Comparison of ENCODE assay signal across 21 cellular contexts in the genomic region with DNA sequence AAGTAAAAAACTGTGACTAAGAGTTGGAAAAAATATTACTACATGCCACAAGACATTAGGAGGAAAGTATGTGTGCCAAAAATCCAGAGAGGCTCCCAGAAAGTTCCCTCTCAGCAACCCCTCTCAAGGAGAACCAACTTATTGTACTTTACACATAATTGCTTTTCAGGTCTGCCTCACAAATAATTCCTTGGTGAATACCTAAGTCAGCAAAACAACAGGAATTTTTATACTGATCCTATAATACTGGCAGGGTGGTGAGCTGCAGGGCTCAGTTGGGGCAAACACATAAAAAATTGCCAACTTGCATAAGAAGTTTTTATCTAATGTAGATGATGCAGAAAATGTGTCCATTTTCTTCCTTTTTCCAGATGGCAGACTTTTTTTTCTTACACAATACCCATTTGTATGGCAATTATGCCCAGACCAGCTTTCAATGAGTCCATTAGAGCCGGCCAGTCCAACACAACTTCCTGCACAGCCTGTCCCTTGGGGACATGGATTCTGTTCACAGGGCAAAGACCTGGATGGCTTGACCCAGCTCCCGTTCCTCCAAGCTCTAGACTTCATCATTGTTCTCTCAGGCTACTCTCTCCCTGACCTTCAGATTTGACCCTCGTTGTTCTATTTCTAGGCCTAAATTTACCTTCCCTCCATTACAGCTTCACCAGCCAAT. TPM values are rescaled to one million over a fixed set of nuclear protein-coding genes. Genes with fewer than 3 reads are reported as not detected.
DNase-seq lines count a peak whose midpoint lies in the region; ATAC-seq and TF ChIP-seq lines count a peak whose summit lies in the region.
"Had no signal": no experiment of that assay in that cellular context is flagged by ENCODE, and none has a peak within 500 bp of the region (broad histone marks: within the 10 kb centered on the region; RNA-seq: fewer than 3 reads in every experiment).

No MANE protein-coding gene starts in this region.

- peak overlapping the region in 2 of 11 experiments; percentile 46 to 52; a peak in 4 of 22 replicates for H3K9ac ChIP-seq in BLaER1 treated with 17β-estradiol and CSF1 and Interleukin-3, amounts not matched to agents 10 nM and 100 nM
- H3K9ac ChIP-seq in skeletal muscle satellite cell (ENCODE audit: low read depth, low read length): peak overlapping the region; percentile 30

- DNase-seq in caudate nucleus (lab: John Stamatoyannopoulos, UW) (peak in 7 of 61 donors; percentile 3 to 40 (median 16)), omental fat pad (ENCODE audit: low spot score) (no peak), NCI-H2107 (lab: John Stamatoyannopoulos, UW) (no peak)
- DNase-seq: activated CD8-positive, alpha-beta T cell treated with anti-CD3 and anti-CD28 coated beads, Interleukin-2, amount 10 ng/mL, durations not matched to agents 7 days and 5 days; activated gamma-delta T cell; activated naive CD8-positive, alpha-beta T cell treated with anti-CD3 and anti-CD28 coated beads, Interleukin-2, amount 50 U/mL, for 24 hours; activated T-cell treated with anti-CD3 and anti-CD28 coated beads for 4 hours; DMS79; naive thymus-derived CD4-positive, alpha-beta T cell; NCI-H345; occipital lobe; PC-3; stimulated activated CD4-positive, alpha-beta T cell treated with anti-CD3 and anti-CD28 coated beads, Interleukin-4, amount 100 ng/mL, for 1 hour; stimulated activated naive CD4-positive, alpha-beta T cell had no signal

- H3K4me3 ChIP-seq in BLaER1 treated with 17β-estradiol and CSF1 and Interleukin-3, amounts not matched to agents 10 nM and 100 nM: no peak overlapping the region
- no peak overlapping the region for H3K4me3 ChIP-seq in skeletal muscle satellite cell (ENCODE audit: low read length)
- H3K4me3 ChIP-seq: thoracic aorta had no signal

- peaks cover 7% of the 10 kb centered on the region for H3K36me3 Mint-ChIP-seq in IgD-negative memory B cell

- peaks cover 18 to 75% (median 53%) of the 10 kb centered on the region in 3 donors for H3K4me1 Mint-ChIP-seq in IgD-negative memory B cell

- H3K9me3 Mint-ChIP-seq in IgD-negative memory B cell: no peaks in the 10 kb centered on the region
- H3K9me3 Mint-ChIP-seq: activated naive CD8-positive, alpha-beta T cell treated with anti-CD3 and anti-CD28 coated beads, Interleukin-2, amount 50 U/mL, for 24 hours; naive thymus-derived CD4-positive, alpha-beta T cell had no signal

- H3K27me3 ChIP-seq in BLaER1 treated with 17β-estradiol and CSF1 and Interleukin-3, amounts not matched to agents 10 nM and 100 nM: no peaks in the 10 kb centered on the region
- no peaks in the 10 kb centered on the region for H3K27me3 ChIP-seq in skeletal muscle satellite cell (ENCODE audit: control insufficient read depth, insufficient read depth, low read length)

- H3K4me3 Mint-ChIP-seq in IgD-negative memory B cell: peak overlapping the region in 2 of 4 donors; percentile 5 to 54
- H3K4me3 Mint-ChIP-seq: activated CD8-positive, alpha-beta T cell treated with anti-CD3 and anti-CD28 coated beads, Interleukin-2, amount 10 ng/mL, durations not matched to agents 7 days and 5 days; activated naive CD8-positive, alpha-beta T cell treated with anti-CD3 and anti-CD28 coated beads, Interleukin-2, amount 50 U/mL, for 24 hours; naive thymus-derived CD4-positive, alpha-beta T cell had no signal

- H3K36me3 ChIP-seq in BLaER1 treated with 17β-estradiol and CSF1 and Interleukin-3, amounts not matched to agents 10 nM and 100 nM: peaks cover 0 to 46% (median 18%) of the 10 kb centered on the region in 11 experiments; a peak in 13 of 22 replicates
- no peaks in the 10 kb centered on the region for H3K36me3 ChIP-seq in skeletal muscle satellite cell (ENCODE audit: insufficient read depth, low read length)
- H3K36me3 ChIP-seq: thoracic aorta had no signal

- peak overlapping the region in 6 of 11 experiments; percentile 25 to 56 (median 28); a peak in 9 of 22 replicates for H3K27ac ChIP-seq in BLaER1 treated with 17β-estradiol and CSF1 and Interleukin-3, amounts not matched to agents 10 nM and 100 nM
- H3K27ac ChIP-seq in caudate nucleus (ENCODE audit: low read depth, low read length): peak overlapping the region; percentile 38
- H3K27ac ChIP-seq: epithelial cell of prostate, thoracic aorta had no signal

- peak overlapping the region in 8 of 11 experiments; percentile 40 to 62 (median 53); a peak in 15 of 22 replicates for H3K4me2 ChIP-seq in BLaER1 treated with 17β-estradiol and CSF1 and Interleukin-3, amounts not matched to agents 10 nM and 100 nM
- H3K4me2 ChIP-seq in skeletal muscle satellite cell (ENCODE audit: low read length): peak overlapping the region; percentile 57

- TF ChIP-seq CTCF in omental fat pad (IDR thresholded peaks at IDR 0.05): no peak

- H4K20me1 ChIP-seq in BLaER1 treated with 17β-estradiol and CSF1 and Interleukin-3, amounts not matched to agents 10 nM and 100 nM: peaks cover 0 to 11% (median 0%) of the 10 kb centered on the region in 11 experiments; a peak in 3 of 22 replicates

- H3K27me3 Mint-ChIP-seq in IgD-negative memory B cell: no peaks in the 10 kb centered on the region
- H3K27me3 Mint-ChIP-seq: activated naive CD8-positive, alpha-beta T cell treated with anti-CD3 and anti-CD28 coated beads, Interleukin-2, amount 50 U/mL, for 24 hours had no signal

- H3K4me1 ChIP-seq in BLaER1 treated with 17β-estradiol and CSF1 and Interleukin-3, amounts not matched to agents 10 nM and 100 nM: peaks cover 11 to 51% (median 25%) of the 10 kb centered on the region in 10 experiments
- H3K4me1 ChIP-seq in skeletal muscle satellite cell (ENCODE audit: control insufficient read depth, insufficient read depth, low read length): peaks cover 37% of the 10 kb centered on the region

- no peak for ATAC-seq in omental fat pad (ENCODE audit: low FRiP score)
- no peak for ATAC-seq in GM18909 (IDR thresholded peaks at IDR 0.05; ENCODE audit: poor library complexity, unreplicated experiment)
- ATAC-seq: activated CD4-positive, CD25-positive, alpha-beta regulatory T cell treated with anti-CD3 and anti-CD28 coated beads, Interleukin-2, amount 50 U/mL, for 24 hours; activated CD8-positive, alpha-beta T cell treated with anti-CD3 and anti-CD28 coated beads, Interleukin-2, amount 10 ng/mL, durations not matched to agents 7 days and 5 days; activated naive CD8-positive, alpha-beta T cell treated with anti-CD3 and anti-CD28 coated beads, Interleukin-2, amount 50 U/mL, for 24 hours; naive thymus-derived CD4-positive, alpha-beta T cell; PC-3 had no signal

- peaks cover 0 to 61% (median 39%) of the 10 kb centered on the region in 11 experiments; a peak in 18 of 22 replicates for H3K9me3 ChIP-seq in BLaER1 treated with 17β-estradiol and CSF1 and Interleukin-3, amounts not matched to agents 10 nM and 100 nM (replicated peaks in 1 of 11)
- no peaks in the 10 kb centered on the region for H3K9me3 ChIP-seq in skeletal muscle satellite cell (replicated peaks; ENCODE audit: low read length)
- H3K9me3 ChIP-seq: thoracic aorta had no signal

- peak overlapping the region in 2 of 3 donors; percentile 43 to 54 for H3K27ac Mint-ChIP-seq in IgD-negative memory B cell
- H3K27ac Mint-ChIP-seq: activated CD8-positive, alpha-beta T cell treated with anti-CD3 and anti-CD28 coated beads, Interleukin-2, amount 10 ng/mL, durations not matched to agents 7 days and 5 days; activated naive CD8-positive, alpha-beta T cell treated with anti-CD3 and anti-CD28 coated beads, Interleukin-2, amount 50 U/mL, for 24 hours; naive thymus-derived CD4-positive, alpha-beta T cell had no signal

RNA-seq across cellular contexts. Expression of a gene that starts 31.3 kb away (rescaled TPM):
- polyA plus RNA-seq in IgD-negative memory B cell: 31.7 TPM
- total RNA-seq in skeletal muscle satellite cell (2012; rRNA removed): 7.2 and 8.6 TPM in 2 replicates
- 10 to 100 TPM in 2 of 4 donors, 1 to 10 TPM in 2; 7.4 to 72.7 (median 16.2) TPM for total RNA-seq in omental fat pad
